ENCODE assay signal across 21 cellular contexts in genomic region chr3:150467381-150467780, GRCh38.
"Had no signal": no experiment of that assay in that cellular context is flagged by ENCODE, and none has a peak within 500 bp of the region (broad histone marks: within the 10 kb centered on the region; RNA-seq: fewer than 3 reads in every experiment).

No MANE protein-coding gene starts in this region.

- H3K4me1 Mint-ChIP-seq: natural killer cell; neural crest cell; stimulated activated memory B cell treated with anti-CD40 and anti-IgM and Interleukin-4, amounts not matched to agents 10 μg/mL and 1 μg/mL and 100 μg/mL, for 72 hours had no signal

- H3K27me3 ChIP-seq: dorsolateral prefrontal cortex, esophagus muscularis mucosa, gastroesophageal sphincter, spleen, testis, tibial nerve had no signal

- H3K27ac Mint-ChIP-seq: stimulated activated memory B cell treated with anti-CD40 and anti-IgM and Interleukin-4, amounts not matched to agents 10 μg/mL and 1 μg/mL and 100 μg/mL, for 72 hours; stimulated activated naive CD8-positive, alpha-beta T cell treated with anti-CD3 and anti-CD28 coated beads, Interleukin-15, amount 100 ng/mL, for 72 hours had no signal

- H3K27me3 Mint-ChIP-seq: stimulated activated memory B cell treated with anti-CD40 and anti-IgM and Interleukin-4, amounts not matched to agents 10 μg/mL and 1 μg/mL and 100 μg/mL, for 72 hours; stimulated activated naive CD8-positive, alpha-beta T cell treated with anti-CD3 and anti-CD28 coated beads, Interleukin-15, amount 100 ng/mL, for 72 hours had no signal

- H3K4me3 Mint-ChIP-seq: natural killer cell; neural crest cell; stimulated activated memory B cell treated with anti-CD40 and anti-IgM and Interleukin-4, amounts not matched to agents 10 μg/mL and 1 μg/mL and 100 μg/mL, for 72 hours; stimulated activated naive CD8-positive, alpha-beta T cell treated with anti-CD3 and anti-CD28 coated beads, Interleukin-15, amount 100 ng/mL, for 72 hours had no signal

- DNase-seq: cortex of kidney; dorsolateral prefrontal cortex; effector CD8-positive, alpha-beta T cell; glutamatergic neuron; kidney; left colon; mammary epithelial cell; natural killer cell; posterior cingulate gyrus; spleen; stimulated activated CD4-positive, alpha-beta T cell treated with anti-CD3 and anti-CD28 coated beads, Interleukin-15, amount 100 ng/mL, for 24 hours; stimulated activated CD4-positive, alpha-beta T cell treated with anti-CD3 and anti-CD28 coated beads, Interleukin-1b, Interleukin-23, amount 100 ng/mL, for 48 hours; stimulated activated CD4-positive, alpha-beta T cell treated with anti-CD3 and anti-CD28 coated beads, Interleukin-4, amount 100 ng/mL, for 24 hours; stimulated activated naive CD8-positive, alpha-beta T cell treated with anti-CD3 and anti-CD28 coated beads, Interleukin-15, amount 100 ng/mL, for 72 hours; testis had no signal

- H3K9me3 ChIP-seq: esophagus muscularis mucosa, gastroesophageal sphincter, spleen, testis, tibial nerve had no signal

- ATAC-seq: gastroesophageal sphincter; left colon; natural killer cell; sciatic nerve; stimulated activated memory B cell treated with anti-CD40 and anti-IgM and Interleukin-4, amounts not matched to agents 10 μg/mL and 1 μg/mL and 100 μg/mL, for 72 hours; stimulated activated naive CD8-positive, alpha-beta T cell treated with anti-CD3 and anti-CD28 coated beads, Interleukin-15, amount 100 ng/mL, for 72 hours had no signal

- H3K9me3 Mint-ChIP-seq: natural killer cell; neural crest cell; stimulated activated memory B cell treated with anti-CD40 and anti-IgM and Interleukin-4, amounts not matched to agents 10 μg/mL and 1 μg/mL and 100 μg/mL, for 72 hours; stimulated activated naive CD8-positive, alpha-beta T cell treated with anti-CD3 and anti-CD28 coated beads, Interleukin-15, amount 100 ng/mL, for 72 hours had no signal

- H3K36me3 Mint-ChIP-seq: natural killer cell had no signal

- FAIRE-seq: kidney had no signal

- H3K4me3 ChIP-seq: dorsolateral prefrontal cortex, esophagus muscularis mucosa, gastroesophageal sphincter, spleen, testis, tibial nerve had no signal

- H3K27ac ChIP-seq: dorsolateral prefrontal cortex, esophagus muscularis mucosa, gastroesophageal sphincter, spleen, testis, tibial nerve had no signal

- H3K36me3 ChIP-seq: esophagus muscularis mucosa, gastroesophageal sphincter, spleen, tibial nerve had no signal

- H3K4me1 ChIP-seq: spleen had no signal
